In genomic region chr7:111587715-111588433, GRCh38 we compare ENCODE assay signal across 21 cellular contexts. TPM values are rescaled to one million over a fixed set of nuclear protein-coding genes. Genes with fewer than 3 reads are reported as not detected.
DNase-seq lines count a peak whose midpoint lies in the region; ATAC-seq, FAIRE-seq and TF ChIP-seq lines count a peak whose summit lies in the region.
"Had no signal": no experiment of that assay in that cellular context is flagged by ENCODE, and none has a peak within 500 bp of the region (broad histone marks: within the 10 kb centered on the region; RNA-seq: fewer than 3 reads in every experiment).

No MANE protein-coding gene starts in this region.

- intact Hi-C loops in K562 (cut with micrococcal nuclease) = no loop called here

- no peaks in the 10 kb centered on the region for H4K20me1 ChIP-seq in K562 (replicated peaks; ENCODE audit: control insufficient read depth, insufficient read depth, low read length)

- FAIRE-seq in K562 (lab: Jason Lieb, UNC) (no peak), frontal cortex (lab: Jason Lieb, UNC) (no peak)
- FAIRE-seq: small intestine had no signal

- TF ChIP-seq RAD21 in K562 (CRISPR knock-in tag; conservative IDR thresholded peaks at IDR 0.05 in 1 of 2, IDR thresholded peaks at IDR 0.05 in 1 of 2) = no peak

- in situ Hi-C loops in K562 (cut with MboI) = no loop called here

- H3K9me3 Mint-ChIP-seq in stimulated activated effector memory CD8-positive, alpha-beta T cell treated with anti-CD3 and anti-CD28 coated beads, Interleukin-12 subunit alpha, Interleukin-12 subunit beta, amount 100 ng/mL, for 72 hours = no peaks in the 10 kb centered on the region
- H3K9me3 Mint-ChIP-seq: IgD-negative memory B cell, mesothelial cell of epicardium had no signal

- CTCF ChIA-PET in K562 (lab: Yijun Ruan, JAX; ENCODE audit: low intra/inter-chr PET ratio) = no interaction called here

- no peaks in the 10 kb centered on the region for H3K79me2 ChIP-seq in K562 (ENCODE audit: control insufficient read depth, insufficient read depth, low read length)

- BruUV-seq in K562 (replicated peaks; lab: Mats Ljungman, UMichigan) = no TSS peak

- no peak overlapping the region for H3K9ac ChIP-seq in K562 (ENCODE audit: insufficient read depth in 1 of 2, low read depth in 2 of 2, low read length in 2 of 2)

- DNase-seq in K562 (ENCODE audit: extremely low read depth in 1 of 4, low spot score in 3 of 4) = no peak
- no peak for DNase-seq in stimulated activated effector memory CD8-positive, alpha-beta T cell treated with anti-CD3 and anti-CD28 coated beads, Interleukin-12 subunit alpha, Interleukin-12 subunit beta, amount 100 ng/mL, for 72 hours (ENCODE audit: low spot score in 2 of 2)
- no peak for DNase-seq in effector memory CD4-positive, alpha-beta T cell
- no peak for DNase-seq in frontal cortex (ENCODE audit: low spot score in 2 of 2)
- DNase-seq: activated CD4-positive, CD25-positive, alpha-beta regulatory T cell; activated T-cell treated with anti-CD3 and anti-CD28 coated beads for 4 hours; amniotic stem cell; dermis blood vessel endothelial cell; GF-D8; NCI-H1417; NCI-H510A treated with DMSO at 0.1 percent for 48 hours; small intestine; substantia nigra; SW 1271 had no signal

- no peaks in the 10 kb centered on the region for H3K4me1 ChIP-seq in K562 (replicated peaks in 1 of 2; ENCODE audit: control insufficient read depth in 2 of 2, insufficient read depth in 2 of 2, low read length in 2 of 2)
- no peaks in the 10 kb centered on the region for H3K4me1 ChIP-seq in effector memory CD4-positive, alpha-beta T cell (ENCODE audit: control insufficient read depth, insufficient read depth, low read length, poor library complexity, severe bottlenecking)

- H3K36me3 Mint-ChIP-seq in stimulated activated effector memory CD8-positive, alpha-beta T cell treated with anti-CD3 and anti-CD28 coated beads, Interleukin-12 subunit alpha, Interleukin-12 subunit beta, amount 100 ng/mL, for 72 hours = no peaks in the 10 kb centered on the region
- H3K36me3 Mint-ChIP-seq: IgD-negative memory B cell, mesothelial cell of epicardium had no signal

- H3K27ac ChIP-seq in K562 (ENCODE audit: extremely low read depth, low read depth, low read length) = no peak overlapping the region
- H3K27ac ChIP-seq in effector memory CD4-positive, alpha-beta T cell (ENCODE audit: insufficient read depth, low read length, poor library complexity, severe bottlenecking) = no peak overlapping the region
- H3K27ac ChIP-seq: neutrophil had no signal

- TF ChIP-seq CTCF in K562 (IDR thresholded peaks at IDR 0.05 in 2 of 3, conservative IDR thresholded peaks at IDR 0.05 in 1 of 3; ENCODE audit: insufficient read depth in 2 of 3, low read depth in 1 of 3, low read length in 3 of 3) = no peak

- no peak overlapping the region for H3K4me3 Mint-ChIP-seq in stimulated activated effector memory CD8-positive, alpha-beta T cell treated with anti-CD3 and anti-CD28 coated beads, Interleukin-12 subunit alpha, Interleukin-12 subunit beta, amount 100 ng/mL, for 72 hours
- H3K4me3 Mint-ChIP-seq: IgD-negative memory B cell, mesothelial cell of epicardium had no signal

- TF ChIP-seq POLR2A in K562 (conservative IDR thresholded peaks at IDR 0.05) = no peak

- H3K4me3 ChIP-seq in K562 = no peak overlapping the region
- no peak overlapping the region for H3K4me3 ChIP-seq in effector memory CD4-positive, alpha-beta T cell (ENCODE audit: insufficient read depth, low read depth, low read length, poor library complexity, severe bottlenecking)

- H2AFZ ChIP-seq in K562 (ENCODE audit: low read depth, low read length) = peak overlapping the region; percentile 6; the same call in 1 of the 2 replicates

- no peak for TF ChIP-seq EP300 in K562 (IDR thresholded peaks at IDR 0.05; ENCODE audit: low read length)

- 1% methylated on average over 8 of the region's 8 CpGs for WGBS in K562 (ENCODE audit: insufficient coverage, low coverage, missing lambda C conversion rate)

- no peak overlapping the region for H3K27ac Mint-ChIP-seq in stimulated activated effector memory CD8-positive, alpha-beta T cell treated with anti-CD3 and anti-CD28 coated beads, Interleukin-12 subunit alpha, Interleukin-12 subunit beta, amount 100 ng/mL, for 72 hours
- H3K27ac Mint-ChIP-seq: IgD-negative memory B cell, mesothelial cell of epicardium had no signal

- peaks cover 8 to 10% of the 10 kb centered on the region in 2 experiments; a peak in 3 of 5 replicates for H3K27me3 ChIP-seq in K562 (ENCODE audit: control insufficient read depth in 2 of 2, insufficient read depth in 2 of 2, low read length in 2 of 2)
- no peaks in the 10 kb centered on the region for H3K27me3 ChIP-seq in effector memory CD4-positive, alpha-beta T cell (replicated peaks; ENCODE audit: control insufficient read depth, insufficient read depth, low read length, poor library complexity, severe bottlenecking)
- H3K27me3 ChIP-seq: neutrophil had no signal

- POLR2A ChIA-PET in K562 (lab: Yijun Ruan, JAX) = interaction anchor here (0.9 to 1.0 kb wide), 2 partner anchors 10 to 27 kb away, joined by 3 read pairs; no protein-coding TSS in a partner anchor

- no peaks in the 10 kb centered on the region for H3K36me3 ChIP-seq in K562 (ENCODE audit: control insufficient read depth, insufficient read depth, low read length)
- H3K36me3 ChIP-seq in effector memory CD4-positive, alpha-beta T cell (ENCODE audit: control insufficient read depth, insufficient read depth, low read length) = no peaks in the 10 kb centered on the region
- H3K36me3 ChIP-seq: neutrophil had no signal

- no peaks in the 10 kb centered on the region for H3K4me1 Mint-ChIP-seq in stimulated activated effector memory CD8-positive, alpha-beta T cell treated with anti-CD3 and anti-CD28 coated beads, Interleukin-12 subunit alpha, Interleukin-12 subunit beta, amount 100 ng/mL, for 72 hours
- H3K4me1 Mint-ChIP-seq: IgD-negative memory B cell, mesothelial cell of epicardium had no signal

- H3K4me2 ChIP-seq in K562 (ENCODE audit: insufficient read depth, low read length) = no peak overlapping the region

- peak; percentile 43 for ATAC-seq in GM18907 (IDR thresholded peaks at IDR 0.05; ENCODE audit: unreplicated experiment)
- ATAC-seq in HG03442 (IDR thresholded peaks at IDR 0.05; ENCODE audit: unreplicated experiment) = peak; percentile 66
- ATAC-seq in K562 = peak; percentile 27; the same call in 2 of the 3 replicates
- ATAC-seq in stimulated activated effector memory CD8-positive, alpha-beta T cell treated with anti-CD3 and anti-CD28 coated beads, Interleukin-12 subunit alpha, Interleukin-12 subunit beta, amount 100 ng/mL, for 72 hours = peak; percentile 63
- no peak for ATAC-seq in GM19023 (IDR thresholded peaks at IDR 0.05; ENCODE audit: unreplicated experiment)
- ATAC-seq in HG02642 (IDR thresholded peaks at IDR 0.05; ENCODE audit: poor library complexity, unreplicated experiment) = no peak

- H3K9me3 ChIP-seq in K562 (replicated peaks; ENCODE audit: control insufficient read depth, insufficient read depth, low read depth, low read length) = no peaks in the 10 kb centered on the region
- no peaks in the 10 kb centered on the region for H3K9me3 ChIP-seq in effector memory CD4-positive, alpha-beta T cell (ENCODE audit: control insufficient read depth, low read length)
- H3K9me3 ChIP-seq: neutrophil had no signal

- H3K9me1 ChIP-seq in K562 (ENCODE audit: control insufficient read depth, insufficient read depth, low read length) = no peaks in the 10 kb centered on the region

TF ChIP-seq in K562, 482 proteins besides CTCF, POLR2A, EP300 and RAD21:
- no peak for TF ChIP-seq ZNF507 (tag; conservative IDR thresholded peaks at IDR 0.05)

RNA-seq across cellular contexts. Expression of gene IMMP2L, which starts 25.6 kb away (rescaled TPM):
- total RNA-seq in K562 (2011; cell fraction: chromatin; rRNA removed; ENCODE audit: low replicate concordance) = 70.2 and 124 TPM in 2 replicates
- total RNA-seq in K562 (2011; cell fraction: nucleolus; rRNA removed) = 46.2 and 55.4 TPM in 2 replicates
- 77.4 and 131 TPM in 2 replicates for total RNA-seq in K562 (2011; cell fraction: nucleoplasm; rRNA removed)
- total RNA-seq in K562 (2014; rRNA removed) = 46.1 and 46.8 TPM in 2 replicates
- total RNA-seq in K562 (2014; rRNA removed; fragmentation: Illumina TruSeq; extraction: Trizol) = 59.6 and 62.0 TPM in 2 replicates
- total RNA-seq in K562 (2015; rRNA removed; fragmentation: Illumina TruSeq; extraction: Trizol) = 46.1 and 61.3 TPM in 2 replicates
- 45.2 and 53.0 TPM in 2 replicates for total RNA-seq in K562 (2021)
- 21.7 and 29.7 TPM in 2 replicates for polyA plus RNA-seq in K562 (2011; rRNA removed)
- 9.1 and 17.4 TPM in 2 replicates for polyA plus RNA-seq in K562 (2011; cell fraction: cytosol; rRNA removed)
- 33.0 and 40.5 TPM in 2 replicates for polyA plus RNA-seq in K562 (2011; cell fraction: nucleus; rRNA removed)
- 37.8 and 45.1 TPM in 2 replicates for polyA plus RNA-seq in K562 (2012)
- 37.3 and 39.6 TPM in 2 replicates for polyA plus RNA-seq in K562 (2014; fragmentation: Illumina TruSeq; extraction: Trizol)
- polyA plus RNA-seq in K562 (2014; fragmentation: Nextera tagmentation; extraction: Ambion mirVana) = 100 to 1,000 TPM; 112 to 116 TPM
- polyA plus RNA-seq in K562 (2014; rRNA removed) = 33.7 and 35.1 TPM in 2 replicates
- 63.6 and 70.2 TPM in 2 replicates for polyA minus RNA-seq in K562 (2011; rRNA and poly(A)+ RNA removed)
- polyA minus RNA-seq in K562 (2011; cell fraction: cytosol; rRNA and poly(A)+ RNA removed) = 6.2 and 12.0 TPM in 2 replicates
- polyA minus RNA-seq in K562 (2011; cell fraction: nucleus; rRNA and poly(A)+ RNA removed) = 137 and 151 TPM in 2 replicates
- total RNA-seq in frontal cortex = 9.8 TPM

Comparison
In these comparisons a context has a peak if more than half of its experiments do, and no peak if none do; other contexts are left out.
1. ATAC-seq: peak in GM18907 (single experiment), HG03442 (single experiment), K562 (single experiment) and stimulated activated effector memory CD8-positive, alpha-beta T cell treated with anti-CD3 and anti-CD28 coated beads, Interleukin-12 subunit alpha, Interleukin-12 subunit beta, amount 100 ng/mL, for 72 hours (single experiment); none in GM19023 (single experiment) and HG02642 (single experiment).